In the genomic region with DNA sequence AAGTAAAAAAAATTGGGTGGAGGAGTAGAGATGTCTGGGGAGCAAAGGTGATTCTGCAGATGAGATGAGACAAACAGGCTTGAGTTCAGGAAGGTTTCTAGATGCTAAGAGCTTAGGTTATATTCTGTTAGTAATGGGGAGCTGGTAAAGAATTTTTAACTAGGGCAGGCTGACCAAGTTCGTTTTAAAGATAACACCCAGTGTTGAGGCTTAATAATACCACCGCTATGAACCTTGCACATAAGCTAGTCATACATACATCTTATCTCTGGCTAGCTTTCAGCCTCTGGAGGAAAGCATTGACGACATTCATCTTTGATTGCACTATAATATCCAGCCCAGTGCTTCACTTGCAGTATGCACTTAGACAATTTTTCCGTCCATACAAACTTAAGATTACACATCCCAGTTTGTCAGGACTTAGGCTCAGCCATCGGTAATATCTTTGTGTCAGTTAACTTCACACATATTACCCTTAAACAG, we compare ENCODE assay signal across 2 cellular contexts.
TF ChIP-seq lines count a peak whose summit lies in the region.

No MANE protein-coding gene starts in this region.

TF ChIP-seq in HepG2, 621 proteins besides CTCF, POLR2A, EP300 and RAD21:
- TF ChIP-seq FOXP1 (IDR thresholded peaks at IDR 0.05) (no peak), FOXP1 (CRISPR knock-in tag; IDR thresholded peaks at IDR 0.05) (no peak), ZNF703 (CRISPR knock-in tag; IDR thresholded peaks at IDR 0.05; ENCODE audit: borderline replicate concordance) (no peak), TMF1 (CRISPR knock-in tag; IDR thresholded peaks at IDR 0.05; ENCODE audit: low read depth) (no peak), ZNF766 (CRISPR knock-in tag; IDR thresholded peaks at IDR 0.05; ENCODE audit: borderline replicate concordance) (no peak), KLF9 (CRISPR knock-in tag; IDR thresholded peaks at IDR 0.05; ENCODE audit: low read depth) (no peak), KAT2B (IDR thresholded peaks at IDR 0.05; ENCODE audit: borderline replicate concordance, low read depth, low read length) (no peak), TCF7 (IDR thresholded peaks at IDR 0.05; ENCODE audit: low read depth) (no peak), ZNF3 (CRISPR knock-in tag; IDR thresholded peaks at IDR 0.05) (no peak)

TF ChIP-seq in H1, 55 proteins besides CTCF, POLR2A, EP300 and RAD21:
- TF ChIP-seq, protein P1, sequence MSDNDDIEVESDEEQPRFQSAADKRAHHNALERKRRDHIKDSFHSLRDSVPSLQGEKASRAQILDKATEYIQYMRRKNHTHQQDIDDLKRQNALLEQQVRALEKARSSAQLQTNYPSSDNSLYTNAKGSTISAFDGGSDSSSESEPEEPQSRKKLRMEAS (IDR thresholded peaks at IDR 0.05), result no peak
- no peak for TF ChIP-seq RXRA (IDR thresholded peaks at IDR 0.05; ENCODE audit: insufficient read depth, low read depth, low read length)
